ENCODE assay signal across 24 cellular contexts in genomic region chr21:33874161-33874560, GRCh38.
"Had no signal": no experiment of that assay in that cellular context is flagged by ENCODE, and none has a peak within 500 bp of the region (broad histone marks: within the 10 kb centered on the region; RNA-seq: fewer than 3 reads in every experiment).

No MANE protein-coding gene starts in this region.

- H3K9me3 ChIP-seq: SJSA1 had no signal

- H3K4me3 ChIP-seq: SJSA1, SK-N-MC had no signal

- ATAC-seq: Panc1, PC-3, Right ventricle myocardium inferior had no signal

- H3K27me3 ChIP-seq: SJSA1 had no signal

- H3K27ac ChIP-seq: HL-60, SJSA1, SK-N-MC had no signal

- H3K36me3 ChIP-seq: SJSA1 had no signal

- DNase-seq: KBM-7, MV-4-11, NCI-H1092, NCI-H1105 treated with DMSO at 0.1 percent for 48 hours, NCI-H1417 treated with DMSO at 0.1 percent for 48 hours, NCI-H146, NCI-H1694 treated with DMSO at 0.1 percent for 48 hours, NCI-H1930, NCI-H2081, NCI-H2107, NCI-H2171, NCI-H226, NCI-H446, NCI-H510A, NCI-H524 treated with DMSO at 0.1 percent for 48 hours, NCI-H69, NCI-H774, PC-3, SHP77 treated with DMSO at 0.1 percent for 48 hours had no signal
